29 cellular contexts compared by ENCODE assay signal in genomic region chr2:5172923-5173322, GRCh38.
"Had no signal": no experiment of that assay in that cellular context is flagged by ENCODE, and none has a peak within 500 bp of the region (broad histone marks: within the 10 kb centered on the region; RNA-seq: fewer than 3 reads in every experiment).

No MANE protein-coding gene starts in this region.

- H3K27me3 ChIP-seq: neural progenitor cell, ovary, spleen, suprapubic skin, testis, tibial artery, transverse colon, upper lobe of left lung, vagina had no signal

- H2AFZ ChIP-seq: neural progenitor cell, parathyroid adenoma had no signal

- H3K4me2 ChIP-seq: neural progenitor cell, smooth muscle cell had no signal

- H3K9me3 ChIP-seq: ovary, psoas muscle, testis, tibial artery, transverse colon, upper lobe of left lung, vagina had no signal

- ATAC-seq: naive thymus-derived CD4-positive, alpha-beta T cell; natural killer cell; psoas muscle; right cardiac atrium; sciatic nerve; stimulated activated memory B cell treated with anti-CD40 and anti-IgM and Interleukin-4, amounts not matched to agents 10 μg/mL and 1 μg/mL and 100 μg/mL, for 72 hours; stimulated activated naive CD8-positive, alpha-beta T cell treated with anti-CD3 and anti-CD28 coated beads, Interleukin-15, amount 100 ng/mL, for 72 hours; stimulated activated naive CD8-positive, alpha-beta T cell treated with anti-CD3 and anti-CD28 coated beads, Interleukin-15, Interleukin-2, amounts not matched to agents 100 U/mL and 50 U/mL, for 24 hours had no signal

- H3K79me2 ChIP-seq: parathyroid adenoma had no signal

- H3K4me3 ChIP-seq: neural progenitor cell, ovary, psoas muscle, skin epidermis, smooth muscle cell, spleen, suprapubic skin, testis, tibial artery, transverse colon, upper lobe of left lung, vagina had no signal

- H3K9ac ChIP-seq: neural progenitor cell, parathyroid adenoma had no signal

- H3K4me1 ChIP-seq: neural progenitor cell, parathyroid adenoma, psoas muscle, spleen, suprapubic skin, testis, tibial artery, transverse colon, upper lobe of left lung, vagina had no signal

- H3K27ac ChIP-seq: neural progenitor cell, ovary, parathyroid adenoma, psoas muscle, skin epidermis, spleen, suprapubic skin, testis, tibial artery, transverse colon, upper lobe of left lung, vagina had no signal

- DNase-seq: naive thymus-derived CD4-positive, alpha-beta T cell; natural killer cell; occipital lobe; ovary; posterior cingulate gyrus; psoas muscle; right cardiac atrium; spleen; stimulated activated CD4-positive, alpha-beta T cell treated with anti-CD3 and anti-CD28 coated beads, Interleukin-12 subunit alpha, Interleukin-12 subunit beta, amount 100 ng/mL, for 4 hours; stimulated activated CD4-positive, alpha-beta T cell treated with anti-CD3 and anti-CD28 coated beads, Interleukin-1b, Interleukin-23, amount 100 ng/mL, for 48 hours; stimulated activated CD4-positive, alpha-beta T cell treated with anti-CD3 and anti-CD28 coated beads, Interleukin-4, amount 100 ng/mL, for 1 hour; stimulated activated CD4-positive, alpha-beta T cell treated with anti-CD3 and anti-CD28 coated beads, Interleukin-4, amount 100 ng/mL, for 4 hours; stimulated activated CD8-positive, alpha-beta memory T cell treated with anti-CD3 and anti-CD28 coated beads, Interleukin-4, amount 100 ng/mL, for 48 hours; stimulated activated naive CD4-positive, alpha-beta T cell; stimulated activated naive CD8-positive, alpha-beta T cell treated with anti-CD3 and anti-CD28 coated beads, Interleukin-15, amount 100 ng/mL, for 72 hours; stimulated activated naive CD8-positive, alpha-beta T cell treated with anti-CD3 and anti-CD28 coated beads, Interleukin-15, Interleukin-2, amounts not matched to agents 100 U/mL and 50 U/mL, for 24 hours; substantia nigra; testis; tibial artery; transverse colon; upper lobe of left lung had no signal

- H3K36me3 ChIP-seq: neural progenitor cell, ovary, spleen, suprapubic skin, tibial artery, transverse colon, upper lobe of left lung, vagina had no signal
